ENCODE assay signal across 14 cellular contexts in genomic region chr19:46878613-46879375, GRCh38. TPM values are rescaled to one million over a fixed set of nuclear protein-coding genes. Genes with fewer than 3 reads are reported as not detected.
DNase-seq lines count a peak whose midpoint lies in the region; ATAC-seq and TF ChIP-seq lines count a peak whose summit lies in the region.
"Had no signal": no experiment of that assay in that cellular context is flagged by ENCODE, and none has a peak within 500 bp of the region (broad histone marks: within the 10 kb centered on the region; RNA-seq: fewer than 3 reads in every experiment).

No MANE protein-coding gene starts in this region.

- H3K4me3 Mint-ChIP-seq in activated T-cell treated with anti-CD3 and anti-CD28 coated beads, Interleukin-2, amount 50 U/mL, for 72 hours: no peak overlapping the region
- H3K4me3 Mint-ChIP-seq: activated T-helper 17 cell treated with anti-CD3 and anti-CD28 coated beads, Interleukin-2, amount 50 U/mL, for 72 hours had no signal

- peaks cover 0 to 4% of the 10 kb centered on the region in 2 donors for H3K36me3 Mint-ChIP-seq in activated T-cell treated with anti-CD3 and anti-CD28 coated beads, Interleukin-2, amount 50 U/mL, for 72 hours (ENCODE audit: insufficient read depth in 2 of 2)

- H3K9ac ChIP-seq in skeletal muscle satellite cell (ENCODE audit: low read depth, low read length): peak overlapping the region; percentile 15

- ATAC-seq in activated T-cell treated with anti-CD3 and anti-CD28 coated beads, Interleukin-2, amount 50 U/mL, for 72 hours (replicated peaks in 1 of 2): peak; percentile 44 to 49
- no peak for ATAC-seq in HG02678 (IDR thresholded peaks at IDR 0.05; ENCODE audit: unreplicated experiment)
- ATAC-seq in GM18498 (IDR thresholded peaks at IDR 0.05; ENCODE audit: unreplicated experiment): no peak
- ATAC-seq: activated T-helper 17 cell treated with anti-CD3 and anti-CD28 coated beads, Interleukin-2, amount 50 U/mL, for 72 hours had no signal

- no peaks in the 10 kb centered on the region for H3K9me3 ChIP-seq in skeletal muscle satellite cell (replicated peaks; ENCODE audit: low read length)
- H3K9me3 ChIP-seq: vagina had no signal

- no peaks in the 10 kb centered on the region for H3K9me3 Mint-ChIP-seq in activated T-cell treated with anti-CD3 and anti-CD28 coated beads, Interleukin-2, amount 50 U/mL, for 72 hours
- H3K9me3 Mint-ChIP-seq: activated T-helper 17 cell treated with anti-CD3 and anti-CD28 coated beads, Interleukin-2, amount 50 U/mL, for 72 hours had no signal

- H3K4me2 ChIP-seq in skeletal muscle satellite cell (ENCODE audit: low read length): peak overlapping the region; percentile 61

- no peak for TF ChIP-seq CTCF in fibroblast of pulmonary artery (IDR thresholded peaks at IDR 0.05; ENCODE audit: low read length, missing control alignments)

- no peak for DNase-seq in activated T-cell treated with anti-CD3 and anti-CD28 coated beads, Interleukin-2, amount 50 U/mL, for 72 hours
- no peak for DNase-seq in activated T-cell treated with anti-CD3 and anti-CD28 coated beads, Interleukin-2, amount 50 U/mL, for 1 hour
- peak; percentile 37 for DNase-seq in RKO (ENCODE audit: low spot score)
- peak; percentile 72 for DNase-seq in fibroblast of pulmonary artery (ENCODE audit: low read depth)
- no peak for DNase-seq in erythroblast (lab: John Stamatoyannopoulos, UW)
- DNase-seq: effector CD8-positive, alpha-beta T cell; KG1; NCI-H526; posterior cingulate gyrus had no signal

- H3K4me3 ChIP-seq in fibroblast of pulmonary artery (replicated peaks; ENCODE audit: low read depth, low read length) (no peak overlapping the region), skeletal muscle satellite cell (ENCODE audit: low read length) (no peak overlapping the region)
- H3K4me3 ChIP-seq: vagina had no signal

- H3K4me1 Mint-ChIP-seq in activated T-cell treated with anti-CD3 and anti-CD28 coated beads, Interleukin-2, amount 50 U/mL, for 72 hours (ENCODE audit: low read depth): peaks cover 8% of the 10 kb centered on the region
- H3K4me1 Mint-ChIP-seq: activated T-helper 17 cell treated with anti-CD3 and anti-CD28 coated beads, Interleukin-2, amount 50 U/mL, for 72 hours had no signal

- peaks cover 7% of the 10 kb centered on the region for H3K36me3 ChIP-seq in skeletal muscle satellite cell (ENCODE audit: insufficient read depth, low read length)
- H3K36me3 ChIP-seq: vagina had no signal

- peaks cover 27% of the 10 kb centered on the region for H3K4me1 ChIP-seq in skeletal muscle satellite cell (ENCODE audit: control insufficient read depth, insufficient read depth, low read length)

- H3K27me3 ChIP-seq in skeletal muscle satellite cell (ENCODE audit: control insufficient read depth, insufficient read depth, low read length): no peaks in the 10 kb centered on the region
- H3K27me3 ChIP-seq: vagina had no signal

- no peak overlapping the region for H3K27ac Mint-ChIP-seq in activated T-cell treated with anti-CD3 and anti-CD28 coated beads, Interleukin-2, amount 50 U/mL, for 72 hours
- H3K27ac Mint-ChIP-seq: activated T-helper 17 cell treated with anti-CD3 and anti-CD28 coated beads, Interleukin-2, amount 50 U/mL, for 72 hours had no signal

- TF ChIP-seq POLR2A in erythroblast (IDR thresholded peaks at IDR 0.05; ENCODE audit: low read length): no peak

- no peaks in the 10 kb centered on the region for H3K27me3 Mint-ChIP-seq in activated T-cell treated with anti-CD3 and anti-CD28 coated beads, Interleukin-2, amount 50 U/mL, for 72 hours (ENCODE audit: low read depth)
- H3K27me3 Mint-ChIP-seq: activated T-helper 17 cell treated with anti-CD3 and anti-CD28 coated beads, Interleukin-2, amount 50 U/mL, for 72 hours had no signal

RNA-seq across cellular contexts. Expression of gene ARHGAP35, which starts 18.0 kb away (rescaled TPM):
- total RNA-seq in activated T-cell treated with anti-CD3 and anti-CD28 coated beads, Interleukin-2, amount 50 U/mL, for 72 hours: 10 to 100 TPM; 22.7 to 30.0 TPM
- total RNA-seq in skeletal muscle satellite cell (2012; rRNA removed): 25.8 and 30.2 TPM in 2 replicates

RNA-seq across cellular contexts. Expression of gene AP2S1, which starts 28.1 kb away (rescaled TPM):
- 10 to 100 TPM; 61.7 to 64.3 TPM for total RNA-seq in activated T-cell treated with anti-CD3 and anti-CD28 coated beads, Interleukin-2, amount 50 U/mL, for 72 hours
- 150 and 160 TPM in 2 replicates for total RNA-seq in skeletal muscle satellite cell (2012; rRNA removed)

Comparison
In these comparisons a context has a peak if more than half of its experiments do, and no peak if none do; other contexts are left out.
1. ATAC-seq: peak in activated T-cell treated with anti-CD3 and anti-CD28 coated beads, Interleukin-2, amount 50 U/mL, for 72 hours (2 of 2); none in HG02678 (single experiment) and GM18498 (single experiment).
2. DNase-seq: peak in RKO (single experiment) and fibroblast of pulmonary artery (single experiment); none in activated T-cell treated with anti-CD3 and anti-CD28 coated beads, Interleukin-2, amount 50 U/mL, for 72 hours (0 of 2), activated T-cell treated with anti-CD3 and anti-CD28 coated beads, Interleukin-2, amount 50 U/mL, for 1 hour (single experiment) and erythroblast (0 of 2).